Comparison of ENCODE assay signal across 8 cellular contexts in genomic region chr19:49453757-49454248, GRCh38. TPM values are rescaled to one million over a fixed set of nuclear protein-coding genes. Genes with fewer than 3 reads are reported as not detected.
DNase-seq lines count a peak whose midpoint lies in the region; ATAC-seq, FAIRE-seq and TF ChIP-seq lines count a peak whose summit lies in the region.

No MANE protein-coding gene starts in this region.

- H3K14ac ChIP-seq in H1 (ENCODE audit: insufficient read length): no peak overlapping the region
- no peak overlapping the region for H3K14ac ChIP-seq in neuronal stem cell (ENCODE audit: low read length)

- CTCF ChIA-PET in CD8-positive, alpha-beta T cell (lab: Charles Lee): interaction anchor here (0.6 to 4.0 kb wide), 5 partner anchors 16 to 328 kb away, joined by 3 to 17 read pairs (median 7); partner anchors contain the start of gene FLT3LG
- CTCF ChIA-PET in H1 (lab: Charles Lee; ENCODE audit: partially characterized antibody): interaction anchor here (1.9 to 2.1 kb wide), 4 partner anchors 9 to 25 kb away, joined by 5 to 7 read pairs (median 6); partner anchors contain the start of gene FLT3LG

- H3K18ac ChIP-seq in H1 (ENCODE audit: extremely low read depth, low read length) (peak overlapping the region; percentile 71; the same call in 1 of the 2 replicates), neuronal stem cell (ENCODE audit: low read length) (peak overlapping the region; percentile 95)

- H2BK120ac ChIP-seq in H1 (replicated peaks; ENCODE audit: low read depth, low read length) (no peak overlapping the region), neuronal stem cell (ENCODE audit: low read depth, low read length) (no peak overlapping the region)

- TF ChIP-seq RAD21 in H1 (IDR thresholded peaks at IDR 0.05 in 1 of 2, conservative IDR thresholded peaks at IDR 0.05 in 1 of 2; ENCODE audit: low read depth in 2 of 2, low read length in 2 of 2): no peak

- no peaks in the 10 kb centered on the region for H3K9me3 ChIP-seq in CD8-positive, alpha-beta T cell (ENCODE audit: low read length)
- H3K9me3 ChIP-seq in H1 (ENCODE audit: insufficient read depth in 2 of 2, low read depth in 1 of 2, low read length in 1 of 2) (no peaks in the 10 kb centered on the region), neuronal stem cell (replicated peaks in 1 of 2; ENCODE audit: control insufficient read depth in 2 of 2, insufficient read depth in 1 of 2, low read depth in 1 of 2, low read length in 2 of 2) (no peaks in the 10 kb centered on the region)

- POLR2A ChIA-PET in CD8-positive, alpha-beta T cell (lab: Charles Lee): interaction anchor here (0.6 to 6.1 kb wide), 12 partner anchors 16 to 604 kb away, joined by 3 to 52 read pairs (median 4); partner anchors contain the start of genes BCL2L12, FLT3LG, IRF3 and RPS11
- POLR2A ChIA-PET in H1 (lab: Charles Lee; ENCODE audit: partially characterized antibody): interaction anchor here (0.6 to 4.6 kb wide), 29 partner anchors 10 to 324 kb away, joined by 3 to 33 read pairs (median 4); partner anchors contain the start of genes DKKL1, FLT3LG, GFY and RPS11

- no peaks in the 10 kb centered on the region for H3K27me3 ChIP-seq in CD8-positive, alpha-beta T cell (ENCODE audit: insufficient read depth, low read length)
- H3K27me3 ChIP-seq in H1 (replicated peaks in 1 of 4; ENCODE audit: control insufficient read depth in 3 of 4, extremely low read depth in 1 of 4, insufficient read depth in 3 of 4, low read length in 3 of 4): no peaks in the 10 kb centered on the region
- no peaks in the 10 kb centered on the region for H3K27me3 ChIP-seq in neuronal stem cell (ENCODE audit: control insufficient read depth in 3 of 3, insufficient read depth in 3 of 3, low read depth in 1 of 3, low read length in 3 of 3)

- H4K8ac ChIP-seq in H1 (ENCODE audit: extremely low read depth, insufficient read depth, low read length): peak overlapping the region; percentile 99; the same call in 1 of the 2 replicates
- no peak overlapping the region for H4K8ac ChIP-seq in neuronal stem cell (ENCODE audit: low read depth, low read length)

- no peak overlapping the region for H2BK15ac ChIP-seq in H1 (ENCODE audit: low read length)
- no peak overlapping the region for H2BK15ac ChIP-seq in neuronal stem cell (ENCODE audit: low read length)

- peak overlapping the region; percentile 89 for H3K27ac ChIP-seq in CD8-positive, alpha-beta T cell (ENCODE audit: low read depth, low read length)
- H3K27ac ChIP-seq in H1 (ENCODE audit: low read depth, low read length) (peak overlapping the region; percentile 96), neuronal stem cell (replicated peaks; ENCODE audit: low read length) (peak overlapping the region; percentile 94)

- peaks cover 0 to 5% of the 10 kb centered on the region in 2 experiments for H4K20me1 ChIP-seq in H1 (replicated peaks in 1 of 2; ENCODE audit: control insufficient read depth in 1 of 2, insufficient read depth in 2 of 2, low read length in 2 of 2)

- no peak for TF ChIP-seq EP300 in H1 (IDR thresholded peaks at IDR 0.05; ENCODE audit: borderline replicate concordance in 1 of 2, low read depth in 2 of 2, low read length in 2 of 2)

- H2AK5ac ChIP-seq in H1 (ENCODE audit: low read depth, low read length) (peak overlapping the region; percentile 1; the same call in 1 of the 2 replicates), neuronal stem cell (ENCODE audit: low read depth, low read length) (peak overlapping the region; percentile 95)

- H2BK12ac ChIP-seq in H1 (ENCODE audit: low read depth, low read length) (no peak overlapping the region), neuronal stem cell (ENCODE audit: low read length) (no peak overlapping the region)

- H3K36me3 Mint-ChIP-seq in CD8-positive, alpha-beta T cell: peaks cover 49% of the 10 kb centered on the region

- WGBS in H1 (ENCODE audit: extremely low coverage in 1 of 2, insufficient coverage in 1 of 2, insufficient read length in 1 of 2, insufficient replicate concordance in 2 of 2, low coverage in 1 of 2, low lambda C conversion rate in 2 of 2, missing lambda C conversion rate in 1 of 2), 2 experiments: 43% methylated on average over 9 of the region's 11 CpGs; no CpG with 5 or more reads in 1 of the 2 experiments
- no CpG with 5 or more reads among the region's 11 CpGs for WGBS in neuronal stem cell (ENCODE audit: extremely low coverage in 2 of 2, insufficient read length in 2 of 2, insufficient replicate concordance in 1 of 2), 2 donors

- peaks cover 4% of the 10 kb centered on the region for H3K23me2 ChIP-seq in H1 (ENCODE audit: low read depth, low read length)

- no peak for TF ChIP-seq POLR2A in H1 (IDR thresholded peaks at IDR 0.05; ENCODE audit: control extremely low read depth in 1 of 2, low read depth in 2 of 2, low read length in 2 of 2)

- peaks cover 11% of the 10 kb centered on the region for H3K36me3 ChIP-seq in CD8-positive, alpha-beta T cell (ENCODE audit: insufficient read depth, low read length)
- H3K36me3 ChIP-seq in H1 (ENCODE audit: control insufficient read depth in 2 of 4, insufficient read depth in 4 of 4, low read length in 3 of 4) (peaks cover 2 to 7% (median 4%) of the 10 kb centered on the region in 4 experiments; a peak in 3 of 8 replicates), neuronal stem cell (replicated peaks in 1 of 2; ENCODE audit: control insufficient read depth in 2 of 2, insufficient read depth in 2 of 2, low read length in 2 of 2) (peaks cover 14 to 25% of the 10 kb centered on the region in 2 donors)

- H3K4ac ChIP-seq in H1 (replicated peaks; ENCODE audit: insufficient read length, low read depth, low read length): peak overlapping the region; percentile 3
- no peak overlapping the region for H3K4ac ChIP-seq in neuronal stem cell (ENCODE audit: low read length)

- H3K4me3 Mint-ChIP-seq in CD8-positive, alpha-beta T cell: peak overlapping the region; percentile 91

- H3K23ac ChIP-seq in H1 (ENCODE audit: insufficient read length) (no peak overlapping the region), neuronal stem cell (ENCODE audit: low read depth, low read length, poor library complexity) (peak overlapping the region; percentile 83)

- FAIRE-seq in H1 (lab: Jason Lieb, UNC): no peak

- peaks cover 46% of the 10 kb centered on the region for H3K4me1 Mint-ChIP-seq in CD8-positive, alpha-beta T cell (ENCODE audit: low read depth)

- peaks cover 0 to 23% of the 10 kb centered on the region in 2 experiments; a peak in 2 of 4 replicates for H3K79me2 ChIP-seq in H1 (ENCODE audit: control insufficient read depth in 1 of 2, insufficient read depth in 2 of 2, low read length in 2 of 2)

- peak overlapping the region; percentile 63 to 93 for H3K4me2 ChIP-seq in H1 (ENCODE audit: insufficient read depth in 1 of 2, low read depth in 2 of 2, low read length in 2 of 2)
- peak overlapping the region; percentile 91 for H3K4me2 ChIP-seq in neuronal stem cell (ENCODE audit: insufficient read depth, low read length, poor library complexity, severe bottlenecking)

- intact Hi-C loops in CD8-positive, alpha-beta T cell (cut with DNase I, micrococcal nuclease): loop anchor here (1.0 to 5.0 kb wide), 12 partner anchors 15 to 423 kb away; partner anchors contain the start of genes FLT3LG (in 2 of the 2), PRMT1 (in 2 of the 2), RRAS (in 2 of the 2) and AKT1S1 (in 1 of the 2)

- peak overlapping the region; percentile 82 for H3K4me3 ChIP-seq in CD8-positive, alpha-beta T cell (ENCODE audit: low read depth, low read length)
- H3K4me3 ChIP-seq in H1 (ENCODE audit: extremely low read depth in 1 of 4, insufficient read depth in 2 of 4, low read depth in 3 of 4, low read length in 4 of 4): peak overlapping the region; percentile 78 to 86 (median 80)
- H3K4me3 ChIP-seq in neuronal stem cell (ENCODE audit: low read length in 2 of 2): peak overlapping the region; percentile 71 to 90

- H4K91ac ChIP-seq in H1 (replicated peaks; ENCODE audit: insufficient read length, low read length): peak overlapping the region; percentile 17
- no peak overlapping the region for H4K91ac ChIP-seq in neuronal stem cell (ENCODE audit: low read depth, low read length, poor library complexity)

- peak overlapping the region; percentile 92 for H2BK5ac ChIP-seq in H1 (ENCODE audit: low read depth, low read length)
- peak overlapping the region; percentile 62 for H2BK5ac ChIP-seq in neuronal stem cell (ENCODE audit: low read length)

- H3K79me1 ChIP-seq in H1 (ENCODE audit: low read depth, low read length): peaks cover 2% of the 10 kb centered on the region
- H3K79me1 ChIP-seq in neuronal stem cell (ENCODE audit: low read depth, low read length): peaks cover 13% of the 10 kb centered on the region

- peak overlapping the region; percentile 99 for H3K27ac Mint-ChIP-seq in CD8-positive, alpha-beta T cell

- no peak overlapping the region for H3K56ac ChIP-seq in H1 (replicated peaks; ENCODE audit: insufficient read length, low read depth, low read length)

- no peak for TF ChIP-seq CTCF in CD8-positive, alpha-beta T cell (IDR thresholded peaks at IDR 0.05)
- no peak for TF ChIP-seq CTCF in H1 (IDR thresholded peaks at IDR 0.05; ENCODE audit: control extremely low read depth in 1 of 3, insufficient read depth in 1 of 3, low read depth in 1 of 3, low read length in 3 of 3)

- peak overlapping the region; percentile 94 to 98 (median 96) for H3K9ac ChIP-seq in H1 (replicated peaks in 1 of 4; ENCODE audit: extremely low read depth in 1 of 4, low read depth in 3 of 4, low read length in 3 of 4)
- peak overlapping the region; percentile 88 for H3K9ac ChIP-seq in neuronal stem cell (ENCODE audit: low read depth, low read length, poor library complexity)

- no peaks in the 10 kb centered on the region for H3K9me3 Mint-ChIP-seq in CD8-positive, alpha-beta T cell

- H3K4me1 ChIP-seq in CD8-positive, alpha-beta T cell (ENCODE audit: insufficient read depth, low read length): peaks cover 31% of the 10 kb centered on the region
- H3K4me1 ChIP-seq in H1 (replicated peaks in 1 of 4; ENCODE audit: control insufficient read depth in 3 of 4, insufficient read depth in 4 of 4, low read length in 3 of 4) (peaks cover 0 to 4% (median 1%) of the 10 kb centered on the region in 4 experiments; a peak in 3 of 7 replicates), neuronal stem cell (ENCODE audit: control insufficient read depth in 2 of 2, insufficient read depth in 1 of 2, low read depth in 1 of 2, low read length in 2 of 2) (peaks cover 0 to 5% of the 10 kb centered on the region in 2 donors)

- ATAC-seq in CD8-positive, alpha-beta T cell: peak; percentile 1

- H4K5ac ChIP-seq in H1 (ENCODE audit: insufficient read length, low read depth, low read length): peak overlapping the region; percentile 73

- no peak overlapping the region for H2AFZ ChIP-seq in H1 (ENCODE audit: low read length)
- H2AFZ ChIP-seq in neuronal stem cell (ENCODE audit: low read length): peak overlapping the region; percentile 92

- DNase-seq in CD8-positive, alpha-beta T cell: no peak
- peak; percentile 79 for DNase-seq in NAMALWA (ENCODE audit: low spot score)
- no peak for DNase-seq in H1 (ENCODE audit: low read depth in 1 of 2, low spot score in 2 of 2)
- DNase-seq in neuronal stem cell (ENCODE audit: low spot score): no peak
- no peak for DNase-seq in mesenteric fat pad (ENCODE audit: low spot score)
- no peak for DNase-seq in HuH-7.5 (ENCODE audit: low spot score)
- DNase-seq in mucosa of gallbladder (ENCODE audit: low spot score): no peak
- no peak for DNase-seq in activated CD4-positive, alpha-beta T cell treated with anti-CD3 and anti-CD28 coated beads, Interleukin-2, amount 50 U/mL, for 1 hour

- H3K27me3 Mint-ChIP-seq in CD8-positive, alpha-beta T cell (ENCODE audit: low read depth): no peaks in the 10 kb centered on the region

- H2BK20ac ChIP-seq in H1 (ENCODE audit: low read length): no peak overlapping the region

RNA-seq across cellular contexts. Expression of gene ALDH16A1, which starts 0.8 kb away (rescaled TPM):
- total RNA-seq in CD8-positive, alpha-beta T cell: 10 to 100 TPM; 26.1 to 30.7 TPM
- total RNA-seq in H1 (2021; fragmentation: NEBNext Ultra II Directional; extraction: Animal tissue kit (Norgen Biotek cat#: 25700)): 32.7 and 34.3 TPM in 2 replicates
- 30.5 and 54.8 TPM in 2 replicates for polyA plus RNA-seq in H1 (2011; rRNA removed)
- polyA plus RNA-seq in H1 (2011; cell fraction: cytosol; rRNA removed): 32.1 TPM
- 81.6 TPM for polyA plus RNA-seq in H1 (2011; cell fraction: nucleus; rRNA removed)
- 26.2 to 40.1 TPM (median 35.4 TPM) in 4 replicates for polyA plus RNA-seq in H1 (2012, experiment 1 of 2)
- 25.7 TPM for polyA plus RNA-seq in H1 (2012, experiment 2 of 2)
- polyA plus RNA-seq in H1 (2013, experiment 1 of 2): 19.9 TPM
- polyA plus RNA-seq in H1 (2013, experiment 2 of 2): 18.5 TPM
- 13.9 and 18.1 TPM in 2 replicates for polyA minus RNA-seq in H1 (2011; rRNA and poly(A)+ RNA removed)
- polyA minus RNA-seq in H1 (2011; cell fraction: cytosol; rRNA and poly(A)+ RNA removed): 25.7 TPM
- 21.3 TPM for polyA minus RNA-seq in H1 (2011; cell fraction: nucleus; rRNA and poly(A)+ RNA removed)
- polyA plus RNA-seq in neuronal stem cell (2013, experiment 1 of 2): 10.8 TPM
- polyA plus RNA-seq in neuronal stem cell (2013, experiment 2 of 2): 11.4 TPM
- total RNA-seq in mesenteric fat pad (32.1 TPM), mucosa of gallbladder (45.3 TPM)

RNA-seq across cellular contexts. Expression of gene PIH1D1, which starts 2.2 kb away (rescaled TPM):
- 100 to 1,000 TPM; 113 to 119 TPM for total RNA-seq in CD8-positive, alpha-beta T cell
- total RNA-seq in H1 (2021; fragmentation: NEBNext Ultra II Directional; extraction: Animal tissue kit (Norgen Biotek cat#: 25700)): 146 and 155 TPM in 2 replicates
- polyA plus RNA-seq in H1 (2011; rRNA removed): 195 and 220 TPM in 2 replicates
- 231 TPM for polyA plus RNA-seq in H1 (2011; cell fraction: cytosol; rRNA removed)
- 195 TPM for polyA plus RNA-seq in H1 (2011; cell fraction: nucleus; rRNA removed)
- 192 to 228 TPM (median 222 TPM) in 4 replicates for polyA plus RNA-seq in H1 (2012, experiment 1 of 2)
- polyA plus RNA-seq in H1 (2012, experiment 2 of 2): 206 TPM
- polyA plus RNA-seq in H1 (2013, experiment 1 of 2): 148 TPM
- 146 TPM for polyA plus RNA-seq in H1 (2013, experiment 2 of 2)
- 107 and 108 TPM in 2 replicates for polyA minus RNA-seq in H1 (2011; rRNA and poly(A)+ RNA removed)
- polyA minus RNA-seq in H1 (2011; cell fraction: cytosol; rRNA and poly(A)+ RNA removed): 65.8 TPM
- polyA minus RNA-seq in H1 (2011; cell fraction: nucleus; rRNA and poly(A)+ RNA removed): 63.0 TPM
- polyA plus RNA-seq in neuronal stem cell (2013, experiment 1 of 2): 94.4 TPM
- polyA plus RNA-seq in neuronal stem cell (2013, experiment 2 of 2): 94.2 TPM
- total RNA-seq in mesenteric fat pad (50.2 TPM), mucosa of gallbladder (77.9 TPM)

RNA-seq across cellular contexts. Expression of gene SLC17A7, which starts 12.5 kb away (rescaled TPM):
- total RNA-seq in CD8-positive, alpha-beta T cell: under 1 TPM in 1 of 2 experiments, not detected in 1; 0.11 TPM
- total RNA-seq in H1 (2021; fragmentation: NEBNext Ultra II Directional; extraction: Animal tissue kit (Norgen Biotek cat#: 25700)): 2.3 and 3.0 TPM in 2 replicates
- 2.7 and 4.7 TPM in 2 replicates for polyA plus RNA-seq in H1 (2011; rRNA removed)
- 2.8 TPM for polyA plus RNA-seq in H1 (2011; cell fraction: cytosol; rRNA removed)
- polyA plus RNA-seq in H1 (2011; cell fraction: nucleus; rRNA removed): 4.6 TPM
- 1.8 to 2.6 TPM (median 2.5 TPM) in 4 replicates for polyA plus RNA-seq in H1 (2012, experiment 1 of 2)
- 1.9 TPM for polyA plus RNA-seq in H1 (2012, experiment 2 of 2)
- 3.2 TPM for polyA plus RNA-seq in H1 (2013, experiment 1 of 2)
- 3.5 TPM for polyA plus RNA-seq in H1 (2013, experiment 2 of 2)
- 1.1 and 1.7 TPM in 2 replicates for polyA minus RNA-seq in H1 (2011; rRNA and poly(A)+ RNA removed)
- 2.6 TPM for polyA minus RNA-seq in H1 (2011; cell fraction: cytosol; rRNA and poly(A)+ RNA removed)
- polyA minus RNA-seq in H1 (2011; cell fraction: nucleus; rRNA and poly(A)+ RNA removed): 3.5 TPM
- 2.3 TPM for polyA plus RNA-seq in neuronal stem cell (2013, experiment 1 of 2)
- polyA plus RNA-seq in neuronal stem cell (2013, experiment 2 of 2): 2.0 TPM
- total RNA-seq in mesenteric fat pad (2.3 TPM), mucosa of gallbladder (1.6 TPM)

RNA-seq across cellular contexts. Expression of gene FLT3LG, which starts 20.2 kb away (rescaled TPM):
- total RNA-seq in CD8-positive, alpha-beta T cell: 100 to 1,000 TPM; 246 to 259 TPM
- 1.6 and 2.6 TPM in 2 replicates for total RNA-seq in H1 (2021; fragmentation: NEBNext Ultra II Directional; extraction: Animal tissue kit (Norgen Biotek cat#: 25700))
- 3.2 and 3.9 TPM in 2 replicates for polyA plus RNA-seq in H1 (2011; rRNA removed)
- polyA plus RNA-seq in H1 (2011; cell fraction: cytosol; rRNA removed): 2.1 TPM
- polyA plus RNA-seq in H1 (2011; cell fraction: nucleus; rRNA removed): 2.8 TPM
- polyA plus RNA-seq in H1 (2012, experiment 1 of 2): 1.8 to 3.5 TPM (median 2.2 TPM) in 4 replicates
- polyA plus RNA-seq in H1 (2012, experiment 2 of 2): 2.4 TPM
- 2.3 TPM for polyA plus RNA-seq in H1 (2013, experiment 1 of 2)
- 2.1 TPM for polyA plus RNA-seq in H1 (2013, experiment 2 of 2)
- polyA minus RNA-seq in H1 (2011; rRNA and poly(A)+ RNA removed): 0.39 TPM in 1 of 2 replicates, not detected in the other
- polyA minus RNA-seq in H1 (2011; cell fraction: cytosol; rRNA and poly(A)+ RNA removed): not detected
- not detected for polyA minus RNA-seq in H1 (2011; cell fraction: nucleus; rRNA and poly(A)+ RNA removed)
- 2.0 TPM for polyA plus RNA-seq in neuronal stem cell (2013, experiment 1 of 2)
- 2.1 TPM for polyA plus RNA-seq in neuronal stem cell (2013, experiment 2 of 2)
- total RNA-seq in mesenteric fat pad: 6.2 TPM
- 10.2 TPM for total RNA-seq in mucosa of gallbladder

RNA-seq across cellular contexts. Expression of gene GFY, which starts 28.6 kb away (rescaled TPM):
- total RNA-seq in CD8-positive, alpha-beta T cell: not detected
- total RNA-seq in H1 (2021; fragmentation: NEBNext Ultra II Directional; extraction: Animal tissue kit (Norgen Biotek cat#: 25700)): 0.93 and 1.1 TPM in 2 replicates
- polyA plus RNA-seq in H1 (2011; rRNA removed): 0.68 and 1.2 TPM in 2 replicates
- 0.47 TPM for polyA plus RNA-seq in H1 (2011; cell fraction: cytosol; rRNA removed)
- polyA plus RNA-seq in H1 (2011; cell fraction: nucleus; rRNA removed): 1.5 TPM
- polyA plus RNA-seq in H1 (2012, experiment 1 of 2): 1.2 to 2.3 TPM (median 1.7 TPM) in 4 replicates
- polyA plus RNA-seq in H1 (2012, experiment 2 of 2): 1.1 TPM
- polyA plus RNA-seq in H1 (2013, experiment 1 of 2): 3.5 TPM
- polyA plus RNA-seq in H1 (2013, experiment 2 of 2): 2.8 TPM
- polyA minus RNA-seq in H1 (2011; rRNA and poly(A)+ RNA removed): 0.19 TPM in 1 of 2 replicates, not detected in the other
- not detected for polyA minus RNA-seq in H1 (2011; cell fraction: cytosol; rRNA and poly(A)+ RNA removed)
- 0.70 TPM for polyA minus RNA-seq in H1 (2011; cell fraction: nucleus; rRNA and poly(A)+ RNA removed)
- 1.3 TPM for polyA plus RNA-seq in neuronal stem cell (2013, experiment 1 of 2)
- polyA plus RNA-seq in neuronal stem cell (2013, experiment 2 of 2): 1.5 TPM
- total RNA-seq in mesenteric fat pad (not detected), mucosa of gallbladder (not detected)
